ENCODE assay signal across 21 cellular contexts in genomic region chr21:18677632-18678031, GRCh38.
"Had no signal": no experiment of that assay in that cellular context is flagged by ENCODE, and none has a peak within 500 bp of the region (broad histone marks: within the 10 kb centered on the region; RNA-seq: fewer than 3 reads in every experiment).

No MANE protein-coding gene starts in this region.

- DNase-seq: dorsolateral prefrontal cortex; effector CD8-positive, alpha-beta T cell; gastrocnemius medialis; heart right ventricle; hypothalamus; left lung; lower lobe of right lung; natural killer cell; posterior cingulate gyrus; sigmoid colon; stimulated activated CD4-positive, alpha-beta T cell treated with anti-CD3 and anti-CD28 coated beads, Interleukin-2, amount 100 ng/mL, for 24 hours; stimulated activated CD4-positive, alpha-beta T cell treated with anti-CD3 and anti-CD28 coated beads, Interleukin-4, amount 100 ng/mL, for 4 hours; stimulated activated naive B cell treated with anti-CD40 and anti-IgM and Interleukin-4, amounts not matched to agents 10 μg/mL and 1 μg/mL and 100 μg/mL, for 72 hours; stimulated activated naive CD8-positive, alpha-beta T cell treated with anti-CD3 and anti-CD28 coated beads, Interleukin-15, amount 100 ng/mL, for 72 hours; testis; upper lobe of right lung had no signal

- H3K9me3 ChIP-seq: esophagus muscularis mucosa, gastrocnemius medialis, lower lobe of right lung, sigmoid colon, testis, tibial nerve, upper lobe of right lung, vagina had no signal

- H3K4me1 ChIP-seq: esophagus muscularis mucosa, gastrocnemius medialis, heart right ventricle, left lung, lower lobe of right lung, sigmoid colon, testis, tibial nerve, upper lobe of right lung, vagina had no signal

- H3K4me3 ChIP-seq: dorsolateral prefrontal cortex, esophagus muscularis mucosa, gastrocnemius medialis, heart right ventricle, left lung, lower lobe of right lung, sigmoid colon, skin epidermis, testis, tibial nerve, upper lobe of right lung, vagina had no signal

- H3K27me3 ChIP-seq: dorsolateral prefrontal cortex, esophagus muscularis mucosa, gastrocnemius medialis, heart right ventricle, left lung, sigmoid colon, testis, tibial nerve, upper lobe of right lung, vagina had no signal

- H3K36me3 ChIP-seq: esophagus muscularis mucosa, gastrocnemius medialis, heart right ventricle, left lung, lower lobe of right lung, sigmoid colon, tibial nerve, upper lobe of right lung, vagina had no signal

- H3K27ac ChIP-seq: dorsolateral prefrontal cortex, epithelial cell of prostate, esophagus muscularis mucosa, gastrocnemius medialis, heart right ventricle, left lung, lower lobe of right lung, sigmoid colon, skin epidermis, testis, tibial nerve, upper lobe of right lung, vagina had no signal
